8 cellular contexts compared by ENCODE assay signal in genomic region chr5:153974131-153974812, GRCh38.
DNase-seq lines count a peak whose midpoint lies in the region; ATAC-seq and TF ChIP-seq lines count a peak whose summit lies in the region.

No MANE protein-coding gene starts in this region.

- no peak overlapping the region for H4K8ac ChIP-seq in IMR-90 (ENCODE audit: low read depth in 2 of 2, low read length in 2 of 2)

- ATAC-seq in GM19372 (IDR thresholded peaks at IDR 0.05; ENCODE audit: low read depth, unreplicated experiment) (peak; percentile 51), IMR-90 (ENCODE audit: low read depth) (peak; percentile 77), naive B cell (ENCODE audit: low read depth in 2 of 2) (peak; percentile 21 to 25)

- BruUV-seq in IMR-90 (replicated peaks; lab: Mats Ljungman, UMichigan): no TSS peak

- H2BK120ac ChIP-seq in IMR-90 (ENCODE audit: low read depth, low read length): no peak overlapping the region

- no peak overlapping the region for H3K4me3 ChIP-seq in IMR-90 (ENCODE audit: insufficient read depth, low read depth, low read length)

- H3K27me3 Mint-ChIP-seq in naive B cell: peaks cover 13 to 40% (median 32%) of the 10 kb centered on the region in 3 donors

- H2BK20ac ChIP-seq in IMR-90 (ENCODE audit: low read depth, low read length): no peak overlapping the region

- peaks cover 0 to 3% (median 0%) of the 10 kb centered on the region in 3 donors for H3K4me1 Mint-ChIP-seq in naive B cell

- no peak overlapping the region for H3K9ac ChIP-seq in IMR-90 (ENCODE audit: low read depth, low read length)

- peak; percentile 87 for TF ChIP-seq RAD21 in IMR-90 (IDR thresholded peaks at IDR 0.05; ENCODE audit: low read length)

- H3K14ac ChIP-seq in IMR-90 (replicated peaks; ENCODE audit: low read depth, low read length): no peak overlapping the region

- DNase-seq in NCI-H510A treated with DMSO at 0.1 percent for 48 hours (lab: John Stamatoyannopoulos, UW): peak; percentile 22
- DNase-seq in NCI-H510A (lab: John Stamatoyannopoulos, UW): no peak
- peak; percentile 40 for DNase-seq in IMR-90
- DNase-seq in SW480 (ENCODE audit: low spot score): peak; percentile 50
- DNase-seq in erythroblast (lab: John Stamatoyannopoulos, UW): peak; percentile 65 to 79
- peak; percentile 9 for DNase-seq in naive B cell
- DNase-seq in mesenteric fat pad (ENCODE audit: low spot score): no peak

- no peak overlapping the region for H3K18ac ChIP-seq in IMR-90 (ENCODE audit: low read depth, low read length)

- intact Hi-C loops in IMR-90 (cut with micrococcal nuclease): loop anchor here (1.0 to 5.0 kb wide), 3 partner anchors 206 to 666 kb away; no protein-coding TSS in a partner anchor

- no peak overlapping the region for H3K4ac ChIP-seq in IMR-90 (ENCODE audit: low read depth, low read length)

- H3K27ac ChIP-seq in IMR-90 (ENCODE audit: insufficient read depth, low read length): no peak overlapping the region

- TF ChIP-seq POLR2A in IMR-90 (IDR thresholded peaks at IDR 0.05; ENCODE audit: low read depth, low read length): no peak
- TF ChIP-seq POLR2A in erythroblast (IDR thresholded peaks at IDR 0.05; ENCODE audit: low read length): no peak

- no peak overlapping the region for H2AK9ac ChIP-seq in IMR-90 (replicated peaks; ENCODE audit: low read depth, low read length, poor library complexity)

- H3K27ac Mint-ChIP-seq in naive B cell: no peak overlapping the region

- H3K79me1 ChIP-seq in IMR-90 (ENCODE audit: low read depth in 1 of 2, low read length in 2 of 2): no peaks in the 10 kb centered on the region

- no peak overlapping the region for H2AFZ ChIP-seq in IMR-90 (replicated peaks; ENCODE audit: low read length, poor library complexity)

- H3K36me3 ChIP-seq in IMR-90 (ENCODE audit: control insufficient read depth, insufficient read depth, low read length): no peaks in the 10 kb centered on the region

- no peaks in the 10 kb centered on the region for H3K9me3 ChIP-seq in IMR-90 (ENCODE audit: control insufficient read depth, insufficient read depth, low read length)

- 8% methylated on average over 2 of the region's 7 CpGs; no CpG with 5 or more reads in 1 of the 2 experiments for WGBS in IMR-90 (ENCODE audit: extremely low coverage in 2 of 2, insufficient read length in 1 of 2), 2 experiments

- H3K9me3 Mint-ChIP-seq in naive B cell: no peaks in the 10 kb centered on the region

- no peaks in the 10 kb centered on the region for H4K20me1 ChIP-seq in IMR-90 (ENCODE audit: insufficient read depth, low read length)

- dilution Hi-C loops in IMR-90 (cut with HindIII; ENCODE audit: low sequenced_read_pairs, unreplicated experiment): no loop called here

- peaks cover 30% of the 10 kb centered on the region for H3K27me3 ChIP-seq in IMR-90 (ENCODE audit: control insufficient read depth, insufficient read depth, low read length)

- no peak overlapping the region for H4K91ac ChIP-seq in IMR-90 (ENCODE audit: insufficient read depth, low read depth, low read length)

- no peaks in the 10 kb centered on the region for H3K36me3 Mint-ChIP-seq in naive B cell

- no peak overlapping the region for H2AK5ac ChIP-seq in IMR-90 (ENCODE audit: low read depth, low read length)

- no peak overlapping the region for H4K5ac ChIP-seq in IMR-90 (ENCODE audit: low read depth, low read length)

- no peak overlapping the region for H2BK5ac ChIP-seq in IMR-90 (ENCODE audit: low read depth, low read length, poor library complexity, severe bottlenecking)

- no peak overlapping the region for H3K23ac ChIP-seq in IMR-90 (ENCODE audit: low read depth, low read length)

- peak; percentile 86 for TF ChIP-seq CTCF in IMR-90 (conservative IDR thresholded peaks at IDR 0.05; ENCODE audit: low read depth, low read length)

- no peak overlapping the region for H3K4me2 ChIP-seq in IMR-90 (ENCODE audit: low read depth, low read length)

- CTCF ChIA-PET in IMR-90 (lab: Yijun Ruan, JAX): interaction anchor here (0.6 to 1.6 kb wide), 8 partner anchors 9 to 223 kb away, joined by 3 to 5 read pairs (median 3); no protein-coding TSS in a partner anchor

- H3K9me1 ChIP-seq in IMR-90 (ENCODE audit: insufficient read depth, low read length): no peaks in the 10 kb centered on the region

- no peak overlapping the region for H3K4me3 Mint-ChIP-seq in naive B cell

- POLR2A ChIA-PET in IMR-90 (lab: Charles Lee; ENCODE audit: unreplicated experiment): no interaction called here

- in situ Hi-C loops in IMR-90 (cut with MboI; ENCODE audit: low sequenced_read_pairs): no loop called here

- H3K4me1 ChIP-seq in IMR-90 (ENCODE audit: control insufficient read depth, insufficient read depth, low read length): no peaks in the 10 kb centered on the region

- H3K56ac ChIP-seq in IMR-90 (ENCODE audit: extremely low read depth, insufficient read depth, low read length): no peak overlapping the region

- H2BK15ac ChIP-seq in IMR-90 (ENCODE audit: low read depth, low read length): no peak overlapping the region

TF ChIP-seq in IMR-90, 13 proteins besides CTCF, POLR2A, EP300 and RAD21:
- TF ChIP-seq SMC3 (IDR thresholded peaks at IDR 0.05; ENCODE audit: low read depth, low read length) (peak; percentile 72), FOS (IDR thresholded peaks at IDR 0.05; ENCODE audit: low read depth, low read length) (no peak), USF2 (IDR thresholded peaks at IDR 0.05; ENCODE audit: low read depth, low read length) (no peak), CHD1 (IDR thresholded peaks at IDR 0.05; ENCODE audit: low read depth, low read length) (no peak), MXI1 (IDR thresholded peaks at IDR 0.05; ENCODE audit: borderline replicate concordance, low read depth, low read length) (no peak)
- TF ChIP-seq, protein P1, sequence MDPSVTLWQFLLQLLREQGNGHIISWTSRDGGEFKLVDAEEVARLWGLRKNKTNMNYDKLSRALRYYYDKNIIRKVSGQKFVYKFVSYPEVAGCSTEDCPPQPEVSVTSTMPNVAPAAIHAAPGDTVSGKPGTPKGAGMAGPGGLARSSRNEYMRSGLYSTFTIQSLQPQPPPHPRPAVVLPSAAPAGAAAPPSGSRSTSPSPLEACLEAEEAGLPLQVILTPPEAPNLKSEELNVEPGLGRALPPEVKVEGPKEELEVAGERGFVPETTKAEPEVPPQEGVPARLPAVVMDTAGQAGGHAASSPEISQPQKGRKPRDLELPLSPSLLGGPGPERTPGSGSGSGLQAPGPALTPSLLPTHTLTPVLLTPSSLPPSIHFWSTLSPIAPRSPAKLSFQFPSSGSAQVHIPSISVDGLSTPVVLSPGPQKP (IDR thresholded peaks at IDR 0.05; ENCODE audit: borderline replicate concordance, low read depth, low read length): no peak

Comparison
In these comparisons a context has a peak if more than half of its experiments do, and no peak if none do; other contexts are left out.
1. DNase-seq: peak in NCI-H510A treated with DMSO at 0.1 percent for 48 hours (single experiment), IMR-90 (single experiment), SW480 (single experiment), erythroblast (2 of 2) and naive B cell (single experiment); none in NCI-H510A (single experiment) and mesenteric fat pad (single experiment).
2. ATAC-seq: peak in every context shown above with its lines; median percentile 77 in IMR-90; 51 in GM19372; 23 in naive B cell.